In the genomic region with DNA sequence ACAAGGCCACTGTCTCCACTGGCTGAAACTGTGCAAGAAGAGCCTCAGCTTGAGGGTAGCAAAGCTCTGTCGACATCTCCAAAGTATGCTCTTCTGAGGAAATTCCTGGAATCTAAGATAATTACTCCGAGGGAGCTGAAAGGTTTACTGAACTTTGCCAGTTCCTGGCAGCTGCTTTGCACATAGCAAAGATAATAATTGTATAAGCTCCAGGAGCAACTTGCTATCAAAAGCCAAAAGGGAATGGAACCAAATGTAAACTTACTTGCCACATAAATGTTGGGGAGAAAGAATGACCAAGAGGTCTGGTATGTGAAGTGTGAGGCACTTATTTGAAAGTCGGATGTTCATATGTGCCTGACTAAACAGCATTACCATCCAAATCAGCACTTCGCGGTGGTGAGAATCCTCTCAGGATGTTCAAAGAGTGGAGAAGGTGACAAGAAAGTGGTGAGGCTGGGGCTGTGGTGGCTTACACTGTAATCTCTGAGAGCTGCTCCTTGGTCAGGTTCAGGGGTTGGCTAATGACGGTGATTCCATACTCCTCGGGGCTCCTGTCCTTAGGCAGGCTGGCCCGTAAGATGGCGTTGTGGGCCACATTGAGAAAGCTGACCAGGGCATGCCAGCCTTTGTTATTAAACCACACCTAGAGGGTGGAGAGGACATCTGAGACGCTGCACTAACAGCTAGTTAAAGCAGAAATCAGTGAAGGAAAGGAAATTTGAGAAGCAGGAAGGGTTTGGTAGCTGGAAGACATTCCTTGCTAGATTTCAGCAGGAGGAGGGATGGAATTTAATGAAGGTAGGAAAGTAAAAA, we compare ENCODE assay signal across 14 cellular contexts.
A peak's percentile ranks its signal among the peaks of the same experiment; 100 is the strongest.
DNase-seq lines count a peak whose midpoint lies in the region; TF ChIP-seq lines count a peak whose summit lies in the region.
"Had no signal": no experiment of that assay in that cellular context is flagged by ENCODE, and none has a peak within 500 bp of the region (broad histone marks: within the 10 kb centered on the region; RNA-seq: fewer than 3 reads in every experiment).

No MANE protein-coding gene starts in this region.

- CTCF ChIA-PET in BJ (lab: Yijun Ruan, JAX): interaction anchor here (0.6 to 32.3 kb wide), 14 partner anchors 10 to 1213 kb away, joined by 3 to 874 read pairs (median 3); a partner anchor contains a TSS

- no peak for TF ChIP-seq CTCF in BJ (IDR thresholded peaks at IDR 0.05; ENCODE audit: insufficient read depth, low read depth, low read length)
- no peak for TF ChIP-seq CTCF in mesothelial cell of epicardium (IDR thresholded peaks at IDR 0.05; ENCODE audit: unreplicated experiment)
- TF ChIP-seq CTCF in GM13976 (IDR thresholded peaks at IDR 0.05; ENCODE audit: borderline replicate concordance, control extremely low read depth, extremely low read depth, insufficient read depth, missing control alignments): no peak

- H3K36me3 Mint-ChIP-seq in mesothelial cell of epicardium: no peaks in the 10 kb centered on the region

- peak overlapping the region; percentile 32 for H3K27ac Mint-ChIP-seq in mesothelial cell of epicardium

- H3K4me1 Mint-ChIP-seq in mesothelial cell of epicardium: peaks cover 21% of the 10 kb centered on the region

- POLR2A ChIA-PET in BJ (lab: Charles Lee): interaction anchor here (0.5 to 1.0 kb wide), 3 partner anchors 33 to 346 kb away, joined by 3 read pairs; a partner anchor contains a TSS

- H3K27ac ChIP-seq in epithelial cell of prostate: peak overlapping the region; percentile 56
- H3K27ac ChIP-seq: gastrocnemius medialis had no signal

- H3K27me3 Mint-ChIP-seq in mesothelial cell of epicardium (ENCODE audit: low read depth): no peaks in the 10 kb centered on the region

- no peak overlapping the region for H3K4me3 ChIP-seq in BJ (ENCODE audit: low read depth, low read length)
- H3K4me3 ChIP-seq: gastrocnemius medialis had no signal

- peak; percentile 78 for DNase-seq in BJ (ENCODE audit: low read depth)
- DNase-seq in NCI-H510A treated with DMSO at 0.1 percent for 48 hours (lab: John Stamatoyannopoulos, UW): peak; percentile 64
- no peak for DNase-seq in epithelial cell of prostate (ENCODE audit: low read depth, low spot score)
- no peak for DNase-seq in mesothelial cell of epicardium (ENCODE audit: low spot score in 2 of 2, unreplicated experiment in 2 of 2)
- no peak for DNase-seq in NOMO-1 treated with dmso at 0.1 percent for 144 hours (lab: John Stamatoyannopoulos, UW; ENCODE audit: unreplicated experiment)
- no peak for DNase-seq in NCI-H446 (lab: John Stamatoyannopoulos, UW)
- no peak for DNase-seq in GM13976 (ENCODE audit: low spot score)
- DNase-seq in DMS 273 treated with DMSO at 0.1 percent for 48 hours (lab: John Stamatoyannopoulos, UW): no peak
- DNase-seq: amniotic stem cell; gastrocnemius medialis; GOT3; NCI-H146; SIG-M5; stimulated activated CD4-positive, alpha-beta T cell treated with anti-CD3 and anti-CD28 coated beads, Interleukin-4, amount 100 ng/mL, for 1 hour had no signal

- H3K36me3 ChIP-seq in BJ (ENCODE audit: control insufficient read depth, insufficient read depth, low read length): no peaks in the 10 kb centered on the region
- H3K36me3 ChIP-seq: gastrocnemius medialis had no signal

- in situ Hi-C loops in GM13976 (cut with MboI; ENCODE audit: low sequenced_read_pairs, unreplicated experiment): no loop called here

- no peaks in the 10 kb centered on the region for H3K9me3 Mint-ChIP-seq in mesothelial cell of epicardium

- peaks cover 2% of the 10 kb centered on the region; the same call in 1 of the 2 replicates for H3K27me3 ChIP-seq in BJ (ENCODE audit: control insufficient read depth, insufficient read depth, low read length)
- H3K27me3 ChIP-seq: gastrocnemius medialis had no signal

- H3K4me3 Mint-ChIP-seq in mesothelial cell of epicardium: no peak overlapping the region

Comparison
In these comparisons a context has a peak if more than half of its experiments do, and no peak if none do; other contexts are left out.
1. DNase-seq: peak in BJ (single experiment) and NCI-H510A treated with DMSO at 0.1 percent for 48 hours (single experiment); none in epithelial cell of prostate (single experiment), mesothelial cell of epicardium (0 of 2), NOMO-1 treated with dmso at 0.1 percent for 144 hours (single experiment), NCI-H446 (0 of 2), GM13976 (single experiment) and DMS 273 treated with DMSO at 0.1 percent for 48 hours (single experiment).